ENCODE assay signal across 15 cellular contexts in genomic region chr3:184574552-184575430, GRCh38. TPM values are rescaled to one million over a fixed set of nuclear protein-coding genes. Genes with fewer than 3 reads are reported as not detected.
A peak's percentile ranks its signal among the peaks of the same experiment; 100 is the strongest.
DNase-seq lines count a peak whose midpoint lies in the region; ATAC-seq and TF ChIP-seq lines count a peak whose summit lies in the region.
"Had no signal": no experiment of that assay in that cellular context is flagged by ENCODE, and none has a peak within 500 bp of the region (broad histone marks: within the 10 kb centered on the region; RNA-seq: fewer than 3 reads in every experiment).

No MANE protein-coding gene starts in this region.

- peaks cover 40% of the 10 kb centered on the region for H3K27me3 Mint-ChIP-seq in GM23338 (ENCODE audit: insufficient read depth, low read depth, poor library complexity)
- peaks cover 5% of the 10 kb centered on the region for H3K27me3 Mint-ChIP-seq in nephron (ENCODE audit: low read depth)
- H3K27me3 Mint-ChIP-seq in stimulated activated memory B cell treated with anti-CD40 and anti-IgM and Interleukin-4, amounts not matched to agents 10 μg/mL and 1 μg/mL and 100 μg/mL, for 72 hours: peaks cover 53% of the 10 kb centered on the region

- peaks cover 60% of the 10 kb centered on the region for H3K27me3 ChIP-seq in GM23338 (ENCODE audit: insufficient read depth)
- H3K27me3 ChIP-seq in WERI-Rb-1 (ENCODE audit: insufficient read depth, low read depth, severe bottlenecking): no peaks in the 10 kb centered on the region
- no peaks in the 10 kb centered on the region for H3K27me3 ChIP-seq in MG63
- H3K27me3 ChIP-seq: testis had no signal

- H3K4me2 ChIP-seq in GM23338: peak overlapping the region; percentile 89

- H3K27ac ChIP-seq in GM23338 (ENCODE audit: low read depth) (no peak overlapping the region), WERI-Rb-1 (no peak overlapping the region)
- H3K27ac ChIP-seq: testis had no signal

- no peaks in the 10 kb centered on the region for H3K36me3 ChIP-seq in GM23338 (ENCODE audit: insufficient read depth)
- H3K36me3 ChIP-seq in WERI-Rb-1: peaks cover 27% of the 10 kb centered on the region
- H3K36me3 ChIP-seq in MG63: no peaks in the 10 kb centered on the region

- no peaks in the 10 kb centered on the region for H3F3A ChIP-seq in GM23338 (replicated peaks; ENCODE audit: low read depth)

- H3K27ac Mint-ChIP-seq in GM23338 (peak overlapping the region; percentile 65; the same call in 1 of the 2 replicates), nephron (peak overlapping the region; percentile 61 to 81 (median 80))
- H3K27ac Mint-ChIP-seq in stimulated activated memory B cell treated with anti-CD40 and anti-IgM and Interleukin-4, amounts not matched to agents 10 μg/mL and 1 μg/mL and 100 μg/mL, for 72 hours: no peak overlapping the region
- H3K27ac Mint-ChIP-seq: activated T-helper 17 cell treated with anti-CD3 and anti-CD28 coated beads, Interleukin-2, amount 50 U/mL, for 72 hours; CD4-positive, alpha-beta T cell had no signal

- peaks cover 42% of the 10 kb centered on the region for H3K4me1 ChIP-seq in GM23338 (ENCODE audit: insufficient read depth)
- H3K4me1 ChIP-seq: testis had no signal

- H3K9me3 Mint-ChIP-seq in GM23338 (no peaks in the 10 kb centered on the region), nephron (no peaks in the 10 kb centered on the region)
- H3K9me3 Mint-ChIP-seq in stimulated activated memory B cell treated with anti-CD40 and anti-IgM and Interleukin-4, amounts not matched to agents 10 μg/mL and 1 μg/mL and 100 μg/mL, for 72 hours: no peaks in the 10 kb centered on the region
- H3K9me3 Mint-ChIP-seq: activated T-helper 17 cell treated with anti-CD3 and anti-CD28 coated beads, Interleukin-2, amount 50 U/mL, for 72 hours; CD4-positive, alpha-beta T cell had no signal

- H3K4me3 Mint-ChIP-seq in GM23338 (peak overlapping the region; percentile 59), nephron (peak overlapping the region in 2 of 3 experiments; percentile 35 to 40)
- H3K4me3 Mint-ChIP-seq in stimulated activated memory B cell treated with anti-CD40 and anti-IgM and Interleukin-4, amounts not matched to agents 10 μg/mL and 1 μg/mL and 100 μg/mL, for 72 hours: no peak overlapping the region
- H3K4me3 Mint-ChIP-seq: activated T-helper 17 cell treated with anti-CD3 and anti-CD28 coated beads, Interleukin-2, amount 50 U/mL, for 72 hours; CD4-positive, alpha-beta T cell had no signal

- peak; percentile 94 for DNase-seq in GM23338 (ENCODE audit: low spot score)
- DNase-seq in NCI-H1092 (lab: John Stamatoyannopoulos, UW): peak; percentile 44
- peak; percentile 57 for DNase-seq in WERI-Rb-1
- DNase-seq in MG63: no peak
- DNase-seq: CD4-positive, alpha-beta T cell; head of caudate nucleus; KG1; NCI-H2171; occipital lobe; T-helper 9 cell; testis had no signal

- peak; percentile 72 for ATAC-seq in GM23338
- no peak for ATAC-seq in stimulated activated memory B cell treated with anti-CD40 and anti-IgM and Interleukin-4, amounts not matched to agents 10 μg/mL and 1 μg/mL and 100 μg/mL, for 72 hours
- no peak for ATAC-seq in HG03097 (IDR thresholded peaks at IDR 0.05; ENCODE audit: low FRiP score, unreplicated experiment)
- ATAC-seq: activated T-helper 17 cell treated with anti-CD3 and anti-CD28 coated beads, Interleukin-2, amount 50 U/mL, for 72 hours had no signal

- no peaks in the 10 kb centered on the region for H4K20me1 ChIP-seq in GM23338 (replicated peaks; ENCODE audit: insufficient read depth)

- H3K4me3 ChIP-seq in GM23338 (peak overlapping the region; percentile 58), WERI-Rb-1 (ENCODE audit: low read depth, low read length) (no peak overlapping the region), MG63 (no peak overlapping the region)
- H3K4me3 ChIP-seq: testis had no signal

- H3K9me2 ChIP-seq in GM23338 (ENCODE audit: insufficient read depth): no peaks in the 10 kb centered on the region

- TF ChIP-seq CTCF in GM23338 (conservative IDR thresholded peaks at IDR 0.05; ENCODE audit: low read depth in 2 of 2) (peak; percentile 12 to 30; a peak in 1 of 4 replicates), WERI-Rb-1 (IDR thresholded peaks at IDR 0.05; ENCODE audit: low read depth, low read length) (0 out of 2 replicates have a peak, but pooled peaks have one; percentile 22), nephron (IDR thresholded peaks at IDR 0.05; ENCODE audit: unreplicated experiment in 3 of 3) (no peak)

- H3K4me1 Mint-ChIP-seq in GM23338: peaks cover 63% of the 10 kb centered on the region
- peaks cover 65% of the 10 kb centered on the region for H3K4me1 Mint-ChIP-seq in nephron
- peaks cover 7% of the 10 kb centered on the region for H3K4me1 Mint-ChIP-seq in stimulated activated memory B cell treated with anti-CD40 and anti-IgM and Interleukin-4, amounts not matched to agents 10 μg/mL and 1 μg/mL and 100 μg/mL, for 72 hours
- H3K4me1 Mint-ChIP-seq: activated T-helper 17 cell treated with anti-CD3 and anti-CD28 coated beads, Interleukin-2, amount 50 U/mL, for 72 hours had no signal

- H3K9me3 ChIP-seq in WERI-Rb-1 (ENCODE audit: severe bottlenecking) (no peaks in the 10 kb centered on the region), MG63 (no peaks in the 10 kb centered on the region)
- H3K9me3 ChIP-seq: testis had no signal

- no peaks in the 10 kb centered on the region for H3K79me2 ChIP-seq in GM23338 (replicated peaks; ENCODE audit: insufficient read depth)

- H3K36me3 Mint-ChIP-seq in GM23338 (ENCODE audit: low read depth): no peaks in the 10 kb centered on the region; the same call in 2 of the 3 replicates
- peaks cover 50% of the 10 kb centered on the region for H3K36me3 Mint-ChIP-seq in nephron (ENCODE audit: low read depth)
- H3K36me3 Mint-ChIP-seq in stimulated activated memory B cell treated with anti-CD40 and anti-IgM and Interleukin-4, amounts not matched to agents 10 μg/mL and 1 μg/mL and 100 μg/mL, for 72 hours: no peaks in the 10 kb centered on the region

- H2AFZ ChIP-seq in GM23338: no peak overlapping the region

TF ChIP-seq in GM23338, 12 proteins besides CTCF, POLR2A, EP300 and RAD21:
- TF ChIP-seq POLR2AphosphoS5 (IDR thresholded peaks at IDR 0.05; ENCODE audit: low read depth): no peak
- TF ChIP-seq, protein P1, sequence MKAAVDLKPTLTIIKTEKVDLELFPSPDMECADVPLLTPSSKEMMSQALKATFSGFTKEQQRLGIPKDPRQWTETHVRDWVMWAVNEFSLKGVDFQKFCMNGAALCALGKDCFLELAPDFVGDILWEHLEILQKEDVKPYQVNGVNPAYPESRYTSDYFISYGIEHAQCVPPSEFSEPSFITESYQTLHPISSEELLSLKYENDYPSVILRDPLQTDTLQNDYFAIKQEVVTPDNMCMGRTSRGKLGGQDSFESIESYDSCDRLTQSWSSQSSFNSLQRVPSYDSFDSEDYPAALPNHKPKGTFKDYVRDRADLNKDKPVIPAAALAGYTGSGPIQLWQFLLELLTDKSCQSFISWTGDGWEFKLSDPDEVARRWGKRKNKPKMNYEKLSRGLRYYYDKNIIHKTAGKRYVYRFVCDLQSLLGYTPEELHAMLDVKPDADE (IDR thresholded peaks at IDR 0.05): peak; percentile 75

RNA-seq across cellular contexts. Expression of gene EPHB3, which starts 13.2 kb away (rescaled TPM):
- 1.0 and 2.0 TPM in 2 replicates for total RNA-seq in GM23338 (2014; rRNA removed; shearing (Covaris generic))
- 0.54 and 0.57 TPM in 2 replicates for polyA plus RNA-seq in GM23338 (2016; fragmentation: Nextera tagmentation; extraction: Ambion mirVana)
- 1.8 and 8.7 TPM in 2 replicates for total RNA-seq in MG63 (2014; rRNA removed; shearing (Covaris generic); ENCODE audit: low replicate concordance)

Comparison
In these comparisons a context has a peak if more than half of its experiments do, and no peak if none do; other contexts are left out.
1. CTCF ChIP-seq: peak in GM23338 (2 of 2) and WERI-Rb-1 (single experiment); none in nephron (0 of 3).